ENCODE assay signal across 38 cellular contexts in genomic region chr2:207744050-207744449, GRCh38.
"Had no signal": no experiment of that assay in that cellular context is flagged by ENCODE, and none has a peak within 500 bp of the region (broad histone marks: within the 10 kb centered on the region; RNA-seq: fewer than 3 reads in every experiment).

No MANE protein-coding gene starts in this region.

- H3K9me3 ChIP-seq: adrenal gland, body of pancreas had no signal

- DNase-seq: activated CD4-positive, alpha-beta memory T cell treated with anti-CD3 and anti-CD28 coated beads, Interleukin-2, amount 10 ng/mL, durations not matched to agents 7 days and 5 days; activated CD4-positive, alpha-beta T cell treated with anti-CD3 and anti-CD28 coated beads for 1 hour; activated CD4-positive, alpha-beta T cell treated with anti-CD3 and anti-CD28 coated beads for 36 hours; activated CD4-positive, alpha-beta T cell treated with anti-CD3 and anti-CD28 coated beads for 48 hours; activated CD4-positive, alpha-beta T cell treated with anti-CD3 and anti-CD28 coated beads, Interleukin-2, amount 10 ng/mL, durations not matched to agents 7 days and 5 days; activated CD4-positive, alpha-beta T cell treated with anti-CD3 and anti-CD28 coated beads, Interleukin-2, amount 50 U/mL, for 48 hours; activated CD4-positive, CD25-positive, alpha-beta regulatory T cell; activated CD8-positive, alpha-beta memory T cell treated with anti-CD3 and anti-CD28 coated beads, Interleukin-2, amount 50 U/mL, for 4 hours; activated CD8-positive, alpha-beta T cell treated with anti-CD3 and anti-CD28 coated beads, Interleukin-2, amount 10 ng/mL, durations not matched to agents 7 days and 5 days; activated effector memory CD4-positive, alpha-beta T cell treated with anti-CD3 and anti-CD28 coated beads, Interleukin-2, amount 50 U/mL, for 16 hours; activated gamma-delta T cell treated with Interleukin-2 at 50 U/mL for 16 hours; activated naive CD4-positive, alpha-beta T cell; activated naive CD4-positive, alpha-beta T cell treated with anti-CD3 and anti-CD28 coated beads for 36 hours; activated naive CD4-positive, alpha-beta T cell treated with anti-CD3 and anti-CD28 coated beads, Interleukin-2, amount 50 U/mL, for 16 hours; activated naive CD8-positive, alpha-beta T cell treated with anti-CD3 and anti-CD28 coated beads for 36 hours; activated T-cell treated with anti-CD3 and anti-CD28 coated beads for 4 hours; activated T-cell treated with anti-CD3 and anti-CD28 coated beads, Interleukin-2, amount 50 U/mL, for 1 hour; activated T-cell treated with anti-CD3 and anti-CD28 coated beads, Interleukin-2, amount 50 U/mL, for 4 hours; activated T-cell treated with anti-CD3 and anti-CD28 coated beads, Interleukin-2, amount 50 U/mL, for 72 hours; adrenal gland; amniotic stem cell; aorta; body of pancreas; brain microvascular endothelial cell; caudate nucleus; SW 1271; T-helper 1 cell; T-helper 2 cell; T-helper 9 cell; WERI-Rb-1 had no signal

- H3K36me3 ChIP-seq: adrenal gland, WERI-Rb-1 had no signal

- H3K27me3 ChIP-seq: adrenal gland, body of pancreas, brain microvascular endothelial cell, cardiac muscle cell had no signal

- H3K27ac ChIP-seq: adrenal gland, body of pancreas, brain microvascular endothelial cell, cardiac muscle cell, WERI-Rb-1 had no signal

- H3K4me3 ChIP-seq: adrenal gland, body of pancreas, cardiac muscle cell had no signal

- FAIRE-seq: astrocyte, bronchial epithelial cell, TTC549 had no signal

- ATAC-seq: activated CD4-positive, alpha-beta T cell treated with anti-CD3 and anti-CD28 coated beads for 36 hours; activated CD4-positive, CD25-positive, alpha-beta regulatory T cell treated with anti-CD3 and anti-CD28 coated beads, Interleukin-2, amount 50 U/mL, for 24 hours; activated CD8-positive, alpha-beta T cell treated with anti-CD3 and anti-CD28 coated beads, Interleukin-2, amount 10 ng/mL, durations not matched to agents 7 days and 5 days; activated naive CD4-positive, alpha-beta T cell treated with anti-CD3 and anti-CD28 coated beads, Interleukin-2, amount 50 U/mL, for 72 hours; activated T-cell treated with anti-CD3 and anti-CD28 coated beads, Interleukin-2, amount 50 U/mL, for 4 hours; activated T-cell treated with anti-CD3 and anti-CD28 coated beads, Interleukin-2, amount 50 U/mL, for 72 hours; activated T-helper 17 cell treated with anti-CD3 and anti-CD28 coated beads, Interleukin-2, amount 50 U/mL, for 72 hours; body of pancreas; WTC11 had no signal
